11 cellular contexts compared by ENCODE assay signal in the genomic region with DNA sequence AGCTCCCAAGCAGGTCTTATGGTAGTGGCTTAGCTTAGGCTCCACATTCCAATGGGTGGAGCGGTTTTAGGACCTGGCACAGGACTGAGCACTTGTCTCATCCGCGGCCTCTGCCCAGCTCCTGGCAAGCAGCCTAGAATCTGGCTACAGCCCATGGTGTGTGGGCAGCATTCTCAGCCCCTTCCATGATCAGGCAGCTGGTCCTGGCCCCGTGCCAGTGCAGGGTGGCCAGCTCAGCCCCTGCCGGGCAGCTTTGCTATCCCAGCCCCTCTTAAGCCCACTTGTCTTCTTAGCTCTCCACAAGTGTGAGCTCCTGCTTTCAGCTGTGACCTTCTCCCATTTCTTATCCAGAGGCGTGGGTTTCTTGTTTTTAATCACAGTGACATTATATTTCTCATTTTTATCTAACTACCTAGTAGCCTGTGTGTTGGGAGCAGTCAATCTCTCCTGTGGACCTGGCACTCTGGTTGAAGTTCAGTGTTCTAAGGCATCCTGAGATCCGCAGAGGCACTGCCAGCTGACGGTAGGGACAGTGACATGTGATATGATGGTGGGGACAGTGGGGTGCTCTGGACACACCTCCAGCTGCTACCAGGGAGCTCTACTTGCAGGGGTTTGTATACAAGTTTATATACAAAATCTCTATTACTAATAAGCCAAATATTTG.
DNase-seq lines count a peak whose midpoint lies in the region; ATAC-seq and TF ChIP-seq lines count a peak whose summit lies in the region.
"Had no signal": no experiment of that assay in that cellular context is flagged by ENCODE, and none has a peak within 500 bp of the region (broad histone marks: within the 10 kb centered on the region; RNA-seq: fewer than 3 reads in every experiment).

No MANE protein-coding gene starts in this region.

- H3K4me3 Mint-ChIP-seq in activated T-helper 1 cell treated with anti-CD3 and anti-CD28 coated beads, Interleukin-12 subunit alpha, Interleukin-12 subunit beta, Interleukin-2, Interleukin-4 antibody, amounts not matched to agents 30 ng/mL and 10 ng/mL and 1 ng/mL, durations not matched to agents 14 hours and 24 hours and 36 hours, result no peak overlapping the region
- H3K4me3 Mint-ChIP-seq: activated B cell treated with CpG ODN at 0.5 μM for 24 hours had no signal

- peak; percentile 87 to 94 for ATAC-seq in right cardiac atrium
- ATAC-seq: GM12878 had no signal

- H3K27ac ChIP-seq in right cardiac atrium (ENCODE audit: low read length), result peak overlapping the region; percentile 11
- H3K27ac ChIP-seq in testis, result peak overlapping the region; percentile 19 to 40

- H3K27me3 ChIP-seq in right cardiac atrium (ENCODE audit: control insufficient read depth, insufficient read depth), result no peaks in the 10 kb centered on the region
- H3K27me3 ChIP-seq in testis, result no peaks in the 10 kb centered on the region

- TF ChIP-seq EP300 in Ishikawa (IDR thresholded peaks at IDR 0.05; ENCODE audit: borderline replicate concordance), result peak; percentile 71

- no peaks in the 10 kb centered on the region for H3K36me3 Mint-ChIP-seq in activated T-helper 1 cell treated with anti-CD3 and anti-CD28 coated beads, Interleukin-12 subunit alpha, Interleukin-12 subunit beta, Interleukin-2, Interleukin-4 antibody, amounts not matched to agents 30 ng/mL and 10 ng/mL and 1 ng/mL, durations not matched to agents 14 hours and 24 hours and 36 hours (ENCODE audit: low read depth)

- H3K4me1 ChIP-seq in right cardiac atrium (ENCODE audit: control insufficient read depth, insufficient read depth, low read length) (peaks cover 1% of the 10 kb centered on the region), testis (peaks cover 38% of the 10 kb centered on the region)

- WGBS in right cardiac atrium, result 40% methylated on average over 8 of the region's 8 CpGs
- 55 to 63% methylated on average over 6 to 8 of the region's 8 CpGs for WGBS in testis, 2 donors

- DNase-seq in T1000 (lab: John Stamatoyannopoulos, UW), result peak; percentile 27
- DNase-seq in right cardiac atrium, result peak; percentile 59 to 90 (median 84)
- peak; percentile 81 for DNase-seq in testis
- no peak for DNase-seq in activated T-helper 1 cell treated with anti-CD3 and anti-CD28 coated beads, Interleukin-12 subunit alpha, Interleukin-12 subunit beta, Interleukin-2, Interleukin-4 antibody, amounts not matched to agents 30 ng/mL and 10 ng/mL and 1 ng/mL, durations not matched to agents 14 hours and 24 hours and 36 hours (ENCODE audit: low spot score)
- no peak for DNase-seq in activated CD4-positive, CD25-positive, alpha-beta regulatory T cell treated with anti-CD3 and anti-CD28 coated beads, Interleukin-2, amount 50 U/mL, for 72 hours
- no peak for DNase-seq in NOMO-1 treated with dmso at 0.1 percent for 144 hours (lab: John Stamatoyannopoulos, UW; ENCODE audit: unreplicated experiment)
- DNase-seq: activated B cell treated with CpG ODN at 0.5 μM for 24 hours; NCI-H1436 treated with DMSO at 0.1 percent for 48 hours; stimulated activated CD4-positive, alpha-beta T cell treated with anti-CD3 and anti-CD28 coated beads, Interleukin-12 subunit alpha, Interleukin-12 subunit beta, amount 100 ng/mL, for 4 hours had no signal

- H3K9me3 ChIP-seq in right cardiac atrium (ENCODE audit: control insufficient read depth, low read length) (no peaks in the 10 kb centered on the region), testis (no peaks in the 10 kb centered on the region)

- intact Hi-C loops in right cardiac atrium (cut with DNase I) (loop anchor here in 1 of 4 donors (10.0 kb wide), 1 partner anchor 343 kb away; no protein-coding TSS in a partner anchor), testis (cut with DNase I; ENCODE audit: low total_unique reads) (no loop called here)
- intact Hi-C loops in activated T-helper 1 cell treated with anti-CD3 and anti-CD28 coated beads, Interleukin-12 subunit alpha, Interleukin-12 subunit beta, Interleukin-2, Interleukin-4 antibody, amounts not matched to agents 30 ng/mL and 10 ng/mL and 1 ng/mL, durations not matched to agents 14 hours and 24 hours and 36 hours (cut with micrococcal nuclease), result no loop called here

- H3K4me3 ChIP-seq in right cardiac atrium (ENCODE audit: low read length), result no peak overlapping the region
- no peak overlapping the region for H3K4me3 ChIP-seq in testis
- H3K4me3 ChIP-seq: GM12878 had no signal

- TF ChIP-seq RAD21 in Ishikawa (IDR thresholded peaks at IDR 0.05; ENCODE audit: low read depth), result no peak

- TF ChIP-seq CTCF in testis (IDR thresholded peaks at IDR 0.05), result no peak

- H3K36me3 ChIP-seq in testis (ENCODE audit: low read depth, missing control alignments), result no peaks in the 10 kb centered on the region

- no peak for TF ChIP-seq POLR2A in testis (IDR thresholded peaks at IDR 0.05)

- no peak overlapping the region for H3K27ac Mint-ChIP-seq in activated T-helper 1 cell treated with anti-CD3 and anti-CD28 coated beads, Interleukin-12 subunit alpha, Interleukin-12 subunit beta, Interleukin-2, Interleukin-4 antibody, amounts not matched to agents 30 ng/mL and 10 ng/mL and 1 ng/mL, durations not matched to agents 14 hours and 24 hours and 36 hours
- H3K27ac Mint-ChIP-seq: activated B cell treated with CpG ODN at 0.5 μM for 24 hours had no signal

- H3K27me3 Mint-ChIP-seq in activated T-helper 1 cell treated with anti-CD3 and anti-CD28 coated beads, Interleukin-12 subunit alpha, Interleukin-12 subunit beta, Interleukin-2, Interleukin-4 antibody, amounts not matched to agents 30 ng/mL and 10 ng/mL and 1 ng/mL, durations not matched to agents 14 hours and 24 hours and 36 hours (ENCODE audit: insufficient read depth), result peaks cover 43% of the 10 kb centered on the region

- no peaks in the 10 kb centered on the region for H3K9me3 Mint-ChIP-seq in activated T-helper 1 cell treated with anti-CD3 and anti-CD28 coated beads, Interleukin-12 subunit alpha, Interleukin-12 subunit beta, Interleukin-2, Interleukin-4 antibody, amounts not matched to agents 30 ng/mL and 10 ng/mL and 1 ng/mL, durations not matched to agents 14 hours and 24 hours and 36 hours
- H3K9me3 Mint-ChIP-seq: activated B cell treated with CpG ODN at 0.5 μM for 24 hours had no signal

- no peaks in the 10 kb centered on the region for H3K4me1 Mint-ChIP-seq in activated T-helper 1 cell treated with anti-CD3 and anti-CD28 coated beads, Interleukin-12 subunit alpha, Interleukin-12 subunit beta, Interleukin-2, Interleukin-4 antibody, amounts not matched to agents 30 ng/mL and 10 ng/mL and 1 ng/mL, durations not matched to agents 14 hours and 24 hours and 36 hours (ENCODE audit: low read depth)

TF ChIP-seq in Ishikawa, 13 proteins besides CTCF, POLR2A, EP300 and RAD21:
- TF ChIP-seq EGR1 (IDR thresholded peaks at IDR 0.05) (peak; percentile 61; the same call in 1 of the 2 replicates), FOXM1 (IDR thresholded peaks at IDR 0.05; ENCODE audit: borderline replicate concordance, low read depth) (no peak), NFIC (IDR thresholded peaks at IDR 0.05) (peak; percentile 98), TEAD4 (IDR thresholded peaks at IDR 0.05) (peak; percentile 86), YY1 (IDR thresholded peaks at IDR 0.05; ENCODE audit: low read depth) (no peak), CREB1 (IDR thresholded peaks at IDR 0.05; ENCODE audit: low read depth) (no peak), ZBTB7A (IDR thresholded peaks at IDR 0.05; ENCODE audit: low read depth) (peak; percentile 59; the same call in 1 of the 2 replicates), TAF1 (IDR thresholded peaks at IDR 0.05; ENCODE audit: low read depth) (no peak), CEBPB (IDR thresholded peaks at IDR 0.05) (no peak), TCF12 (IDR thresholded peaks at IDR 0.05; ENCODE audit: low read depth) (peak; percentile 91)
- TF ChIP-seq, protein P1, sequence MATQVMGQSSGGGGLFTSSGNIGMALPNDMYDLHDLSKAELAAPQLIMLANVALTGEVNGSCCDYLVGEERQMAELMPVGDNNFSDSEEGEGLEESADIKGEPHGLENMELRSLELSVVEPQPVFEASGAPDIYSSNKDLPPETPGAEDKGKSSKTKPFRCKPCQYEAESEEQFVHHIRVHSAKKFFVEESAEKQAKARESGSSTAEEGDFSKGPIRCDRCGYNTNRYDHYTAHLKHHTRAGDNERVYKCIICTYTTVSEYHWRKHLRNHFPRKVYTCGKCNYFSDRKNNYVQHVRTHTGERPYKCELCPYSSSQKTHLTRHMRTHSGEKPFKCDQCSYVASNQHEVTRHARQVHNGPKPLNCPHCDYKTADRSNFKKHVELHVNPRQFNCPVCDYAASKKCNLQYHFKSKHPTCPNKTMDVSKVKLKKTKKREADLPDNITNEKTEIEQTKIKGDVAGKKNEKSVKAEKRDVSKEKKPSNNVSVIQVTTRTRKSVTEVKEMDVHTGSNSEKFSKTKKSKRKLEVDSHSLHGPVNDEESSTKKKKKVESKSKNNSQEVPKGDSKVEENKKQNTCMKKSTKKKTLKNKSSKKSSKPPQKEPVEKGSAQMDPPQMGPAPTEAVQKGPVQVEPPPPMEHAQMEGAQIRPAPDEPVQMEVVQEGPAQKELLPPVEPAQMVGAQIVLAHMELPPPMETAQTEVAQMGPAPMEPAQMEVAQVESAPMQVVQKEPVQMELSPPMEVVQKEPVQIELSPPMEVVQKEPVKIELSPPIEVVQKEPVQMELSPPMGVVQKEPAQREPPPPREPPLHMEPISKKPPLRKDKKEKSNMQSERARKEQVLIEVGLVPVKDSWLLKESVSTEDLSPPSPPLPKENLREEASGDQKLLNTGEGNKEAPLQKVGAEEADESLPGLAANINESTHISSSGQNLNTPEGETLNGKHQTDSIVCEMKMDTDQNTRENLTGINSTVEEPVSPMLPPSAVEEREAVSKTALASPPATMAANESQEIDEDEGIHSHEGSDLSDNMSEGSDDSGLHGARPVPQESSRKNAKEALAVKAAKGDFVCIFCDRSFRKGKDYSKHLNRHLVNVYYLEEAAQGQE (IDR thresholded peaks at IDR 0.05; ENCODE audit: low read depth), result no peak
- TF ChIP-seq, protein P2, sequence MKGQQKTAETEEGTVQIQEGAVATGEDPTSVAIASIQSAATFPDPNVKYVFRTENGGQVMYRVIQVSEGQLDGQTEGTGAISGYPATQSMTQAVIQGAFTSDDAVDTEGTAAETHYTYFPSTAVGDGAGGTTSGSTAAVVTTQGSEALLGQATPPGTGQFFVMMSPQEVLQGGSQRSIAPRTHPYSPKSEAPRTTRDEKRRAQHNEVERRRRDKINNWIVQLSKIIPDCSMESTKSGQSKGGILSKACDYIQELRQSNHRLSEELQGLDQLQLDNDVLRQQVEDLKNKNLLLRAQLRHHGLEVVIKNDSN (IDR thresholded peaks at IDR 0.05), result no peak
- TF ChIP-seq, protein P3, sequence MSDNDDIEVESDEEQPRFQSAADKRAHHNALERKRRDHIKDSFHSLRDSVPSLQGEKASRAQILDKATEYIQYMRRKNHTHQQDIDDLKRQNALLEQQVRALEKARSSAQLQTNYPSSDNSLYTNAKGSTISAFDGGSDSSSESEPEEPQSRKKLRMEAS (IDR thresholded peaks at IDR 0.05), result no peak

Comparison
In these comparisons a context has a peak if more than half of its experiments do, and no peak if none do; other contexts are left out.
1. DNase-seq: peak in T1000 (single experiment), right cardiac atrium (3 of 3) and testis (single experiment); none in activated T-helper 1 cell treated with anti-CD3 and anti-CD28 coated beads, Interleukin-12 subunit alpha, Interleukin-12 subunit beta, Interleukin-2, Interleukin-4 antibody, amounts not matched to agents 30 ng/mL and 10 ng/mL and 1 ng/mL, durations not matched to agents 14 hours and 24 hours and 36 hours (single experiment), activated CD4-positive, CD25-positive, alpha-beta regulatory T cell treated with anti-CD3 and anti-CD28 coated beads, Interleukin-2, amount 50 U/mL, for 72 hours (single experiment) and NOMO-1 treated with dmso at 0.1 percent for 144 hours (single experiment).